In the genomic region with DNA sequence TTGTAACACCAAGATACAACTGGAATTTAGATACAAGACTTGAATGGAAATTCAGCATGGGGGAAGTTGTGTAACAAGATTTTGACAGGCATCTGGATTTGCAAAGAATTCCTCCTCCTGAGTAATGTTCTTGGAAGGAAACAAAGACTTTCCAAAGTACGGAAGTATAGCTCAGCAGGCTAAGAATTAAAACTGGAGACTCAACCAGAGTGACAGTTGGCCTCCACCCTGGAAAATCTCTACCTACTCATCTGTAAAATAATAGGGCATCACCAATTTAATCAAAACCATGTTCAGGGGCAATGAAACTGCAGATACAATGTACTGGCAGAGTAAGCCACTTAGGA, we compare ENCODE assay signal across 13 cellular contexts. TPM values are rescaled to one million over a fixed set of nuclear protein-coding genes. Genes with fewer than 3 reads are reported as not detected.
DNase-seq lines count a peak whose midpoint lies in the region; ATAC-seq, FAIRE-seq and TF ChIP-seq lines count a peak whose summit lies in the region.
"Had no signal": no experiment of that assay in that cellular context is flagged by ENCODE, and none has a peak within 500 bp of the region (broad histone marks: within the 10 kb centered on the region; RNA-seq: fewer than 3 reads in every experiment).

No MANE protein-coding gene starts in this region.

- no peaks in the 10 kb centered on the region for H3K27me3 Mint-ChIP-seq in activated T-cell treated with anti-CD3 and anti-CD28 coated beads, Interleukin-2, amount 50 U/mL, for 72 hours (ENCODE audit: low read depth)

- H3K4me1 Mint-ChIP-seq in activated T-cell treated with anti-CD3 and anti-CD28 coated beads, Interleukin-2, amount 50 U/mL, for 72 hours (ENCODE audit: low read depth) = peaks cover 48% of the 10 kb centered on the region

- peaks cover 59% of the 10 kb centered on the region for H3K79me2 ChIP-seq in keratinocyte (ENCODE audit: control insufficient read depth, insufficient read depth, low read length)

- TF ChIP-seq CTCF in keratinocyte (optimal IDR thresholded peaks at IDR 0.05 in 1 of 3, IDR thresholded peaks at IDR 0.05 in 1 of 3, conservative IDR thresholded peaks at IDR 0.05 in 1 of 3; ENCODE audit: extremely low read depth in 1 of 3, insufficient read depth in 2 of 3, low read length in 3 of 3) (no peak), suprapubic skin (IDR thresholded peaks at IDR 0.05) (no peak)

- no peaks in the 10 kb centered on the region for H3K9me3 Mint-ChIP-seq in activated T-cell treated with anti-CD3 and anti-CD28 coated beads, Interleukin-2, amount 50 U/mL, for 72 hours

- H3K36me3 Mint-ChIP-seq in activated T-cell treated with anti-CD3 and anti-CD28 coated beads, Interleukin-2, amount 50 U/mL, for 72 hours (ENCODE audit: insufficient read depth in 2 of 2) = peaks cover 0 to 5% of the 10 kb centered on the region in 2 donors

- TF ChIP-seq EP300 in suprapubic skin (IDR thresholded peaks at IDR 0.05) = no peak

- peak overlapping the region; percentile 23 for H3K4me2 ChIP-seq in keratinocyte (ENCODE audit: control insufficient read depth, extremely low read depth, insufficient read depth, low read depth, low read length)

- peak overlapping the region; percentile 49 for H3K27ac Mint-ChIP-seq in activated T-cell treated with anti-CD3 and anti-CD28 coated beads, Interleukin-2, amount 50 U/mL, for 72 hours

- dilution Hi-C loops in keratinocyte (cut with MboI; ENCODE audit: extremely low pct_ligation_motif_present, low sequenced_read_pairs) = no loop called here

- H3K36me3 ChIP-seq in keratinocyte (ENCODE audit: control insufficient read depth in 2 of 2, extremely low read depth in 1 of 2, insufficient read depth in 2 of 2, low read length in 2 of 2) = peaks cover 0 to 2% of the 10 kb centered on the region in 2 experiments
- H3K36me3 ChIP-seq in suprapubic skin = peaks cover 4% of the 10 kb centered on the region
- H3K36me3 ChIP-seq in H7 (replicated peaks; ENCODE audit: control insufficient read depth, insufficient read depth, low read length) = no peaks in the 10 kb centered on the region

- H3K4me1 ChIP-seq in keratinocyte (ENCODE audit: control insufficient read depth, extremely low read depth, insufficient read depth, low read length) = peaks cover 24% of the 10 kb centered on the region
- H3K4me1 ChIP-seq in suprapubic skin = peaks cover 31% of the 10 kb centered on the region

- no peak overlapping the region for H3K9ac ChIP-seq in keratinocyte (ENCODE audit: control insufficient read depth, extremely low read depth, insufficient read depth, low read length)

- H3K27me3 ChIP-seq in keratinocyte (ENCODE audit: control insufficient read depth, extremely low read depth, insufficient read depth, low read length) (no peaks in the 10 kb centered on the region), suprapubic skin (no peaks in the 10 kb centered on the region), H7 (ENCODE audit: control insufficient read depth, insufficient read depth, low read length) (no peaks in the 10 kb centered on the region)

- peak overlapping the region in 1 of 2 donors; percentile 26 for H3K4me3 Mint-ChIP-seq in activated T-cell treated with anti-CD3 and anti-CD28 coated beads, Interleukin-2, amount 50 U/mL, for 72 hours

- no peak for ATAC-seq in activated T-cell treated with anti-CD3 and anti-CD28 coated beads, Interleukin-2, amount 50 U/mL, for 72 hours (replicated peaks in 1 of 2)
- ATAC-seq in HG02870 (IDR thresholded peaks at IDR 0.05; ENCODE audit: unreplicated experiment) = no peak

- TF ChIP-seq POLR2A in suprapubic skin (IDR thresholded peaks at IDR 0.05) = no peak

- no peak overlapping the region for H3K4me3 ChIP-seq in keratinocyte (ENCODE audit: control insufficient read depth in 2 of 3, extremely low read depth in 1 of 3, insufficient read depth in 2 of 3, low read depth in 1 of 3, low read length in 3 of 3)
- no peak overlapping the region for H3K4me3 ChIP-seq in suprapubic skin
- H3K4me3 ChIP-seq in H7 (ENCODE audit: insufficient read depth, low read depth, low read length) = no peak overlapping the region

- peaks cover 5% of the 10 kb centered on the region for H3K9me1 ChIP-seq in keratinocyte (ENCODE audit: control insufficient read depth, extremely low read depth, insufficient read depth, low read length)

- WGBS in suprapubic skin = 14% methylated on average over 1 of the region's 1 CpG

- H3K9me3 ChIP-seq in keratinocyte (ENCODE audit: control insufficient read depth, low read depth, low read length) = no peaks in the 10 kb centered on the region
- H3K9me3 ChIP-seq in suprapubic skin = no peaks in the 10 kb centered on the region

- peak; percentile 46 for FAIRE-seq in keratinocyte (lab: Jason Lieb, UNC)
- FAIRE-seq: A204.1 had no signal

- H2AFZ ChIP-seq in keratinocyte (ENCODE audit: control insufficient read depth, low read length) = no peak overlapping the region

- H4K20me1 ChIP-seq in keratinocyte (ENCODE audit: control insufficient read depth, extremely low read depth, insufficient read depth, low read length) = no peaks in the 10 kb centered on the region

- H3K27ac ChIP-seq in caudate nucleus (ENCODE audit: low read depth, low read length) (peak overlapping the region; percentile 20), keratinocyte (ENCODE audit: control insufficient read depth, insufficient read depth, low read length) (no peak overlapping the region), suprapubic skin (peak overlapping the region; percentile 21)
- H3K27ac ChIP-seq: VCaP had no signal

- DNase-seq in activated T-cell treated with anti-CD3 and anti-CD28 coated beads, Interleukin-2, amount 50 U/mL, for 72 hours = no peak
- no peak for DNase-seq in activated T-cell treated with anti-CD3 and anti-CD28 coated beads for 4 hours
- peak in 9 of 61 donors; percentile 0 to 65 (median 18) for DNase-seq in caudate nucleus (lab: John Stamatoyannopoulos, UW)
- no peak for DNase-seq in keratinocyte (ENCODE audit: low read depth, low spot score)
- DNase-seq in suprapubic skin (ENCODE audit: low spot score in 2 of 2) = no peak
- DNase-seq in NCI-H2029 treated with DMSO at 0.1 percent for 48 hours (lab: John Stamatoyannopoulos, UW) = no peak
- no peak for DNase-seq in H7
- DNase-seq: activated gamma-delta T cell treated with Interleukin-2 at 50 U/mL for 16 hours, GF-D8, NCI-H1694 treated with DMSO at 0.1 percent for 48 hours had no signal

RNA-seq across cellular contexts. Expression of gene DCAF5, which starts 14.8 kb away (rescaled TPM):
- 10 to 100 TPM; 52.3 to 53.5 TPM for total RNA-seq in activated T-cell treated with anti-CD3 and anti-CD28 coated beads, Interleukin-2, amount 50 U/mL, for 72 hours
- 29.5 to 41.3 TPM (median 34.7 TPM) in 3 replicates for polyA plus RNA-seq in keratinocyte
- 20.0 TPM for polyA plus RNA-seq in keratinocyte (2011; ENCODE audit: low read depth)
- 36.9 and 39.1 TPM in 2 replicates for polyA plus RNA-seq in keratinocyte (2011; cell fraction: cytosol; rRNA removed)
- polyA plus RNA-seq in keratinocyte (2011; cell fraction: nucleus; rRNA removed) = 83.8 and 100 TPM in 2 replicates
- 21.7 and 24.6 TPM in 2 replicates for polyA plus RNA-seq in keratinocyte (2012; ENCODE audit: low replicate concordance)
- polyA minus RNA-seq in keratinocyte = 33.1 to 68.2 TPM (median 45.4 TPM) in 3 replicates
- polyA minus RNA-seq in keratinocyte (2011; cell fraction: cytosol; rRNA and poly(A)+ RNA removed) = 16.5 TPM
- polyA minus RNA-seq in keratinocyte (2011; cell fraction: nucleus; rRNA and poly(A)+ RNA removed) = 30.4 and 56.1 TPM in 2 replicates
- total RNA-seq in suprapubic skin = 10 to 100 TPM; 34.9 to 67.6 (median 48.1) TPM
- total RNA-seq in H7 (2014; rRNA removed; shearing (Covaris generic)) = 29.6 and 31.9 TPM in 2 replicates

RNA-seq across cellular contexts. Expression of gene EXD2, which starts 53.1 kb away (rescaled TPM):
- total RNA-seq in activated T-cell treated with anti-CD3 and anti-CD28 coated beads, Interleukin-2, amount 50 U/mL, for 72 hours = 10 to 100 TPM; 11.3 to 16.3 TPM
- 19.9 to 23.9 TPM (median 22.7 TPM) in 3 replicates for polyA plus RNA-seq in keratinocyte
- 8.0 TPM for polyA plus RNA-seq in keratinocyte (2011; ENCODE audit: low read depth)
- polyA plus RNA-seq in keratinocyte (2011; cell fraction: cytosol; rRNA removed) = 10.0 and 17.4 TPM in 2 replicates
- 50.0 and 60.7 TPM in 2 replicates for polyA plus RNA-seq in keratinocyte (2011; cell fraction: nucleus; rRNA removed)
- polyA plus RNA-seq in keratinocyte (2012; ENCODE audit: low replicate concordance) = 9.0 and 15.5 TPM in 2 replicates
- polyA minus RNA-seq in keratinocyte = 10.9 to 36.2 TPM (median 26.2 TPM) in 3 replicates
- 10.2 TPM for polyA minus RNA-seq in keratinocyte (2011; cell fraction: cytosol; rRNA and poly(A)+ RNA removed)
- polyA minus RNA-seq in keratinocyte (2011; cell fraction: nucleus; rRNA and poly(A)+ RNA removed) = 37.6 and 51.3 TPM in 2 replicates
- 10 to 100 TPM; 17.6 to 26.8 (median 19.6) TPM for total RNA-seq in suprapubic skin
- 23.2 and 27.6 TPM in 2 replicates for total RNA-seq in H7 (2014; rRNA removed; shearing (Covaris generic))
